11 cellular contexts compared by ENCODE assay signal in genomic region chr5:152527358-152528048, GRCh38.
DNase-seq lines count a peak whose midpoint lies in the region; ATAC-seq and TF ChIP-seq lines count a peak whose summit lies in the region.
"Had no signal": no experiment of that assay in that cellular context is flagged by ENCODE, and none has a peak within 500 bp of the region (broad histone marks: within the 10 kb centered on the region; RNA-seq: fewer than 3 reads in every experiment).

No MANE protein-coding gene starts in this region.

- CTCF ChIA-PET in activated naive CD4-positive, alpha-beta T cell treated with anti-CD3 and anti-CD28 coated beads for 36 hours (lab: Charles Lee) = interaction anchor here (1.2 kb wide), 1 partner anchor 1437 kb away, joined by 3 read pairs; no protein-coding TSS in a partner anchor

- H3F3A ChIP-seq in smooth muscle cell (ENCODE audit: low read depth) = no peaks in the 10 kb centered on the region

- H4K20me1 ChIP-seq in KMS-11 (ENCODE audit: insufficient read depth) = no peaks in the 10 kb centered on the region
- no peaks in the 10 kb centered on the region for H4K20me1 ChIP-seq in smooth muscle cell (ENCODE audit: low read depth)

- H3K4me1 ChIP-seq in KMS-11 (ENCODE audit: low read depth, poor library complexity, severe bottlenecking) = peaks cover 18% of the 10 kb centered on the region
- H3K4me1 ChIP-seq in smooth muscle cell (ENCODE audit: low read depth) = no peaks in the 10 kb centered on the region

- no peaks in the 10 kb centered on the region for H3K9me3 Mint-ChIP-seq in activated naive CD4-positive, alpha-beta T cell treated with anti-CD3 and anti-CD28 coated beads, Interleukin-2, amount 50 U/mL, for 24 hours
- H3K9me3 Mint-ChIP-seq in activated naive CD4-positive, alpha-beta T cell treated with anti-CD3 and anti-CD28 coated beads for 36 hours = no peaks in the 10 kb centered on the region

- H3K79me2 ChIP-seq in KMS-11 (ENCODE audit: insufficient read depth, low read depth) (no peaks in the 10 kb centered on the region), smooth muscle cell (ENCODE audit: low read depth) (no peaks in the 10 kb centered on the region)

- no peak overlapping the region for H3K4me3 ChIP-seq in KMS-11 (IDR thresholded peaks at IDR 0.05; ENCODE audit: insufficient read depth, low read depth, low read length)
- H3K4me3 ChIP-seq in smooth muscle cell = no peak overlapping the region

- H3K27ac Mint-ChIP-seq in activated naive CD4-positive, alpha-beta T cell treated with anti-CD3 and anti-CD28 coated beads, Interleukin-2, amount 50 U/mL, for 24 hours = peak overlapping the region; percentile 15
- H3K27ac Mint-ChIP-seq in activated naive CD4-positive, alpha-beta T cell treated with anti-CD3 and anti-CD28 coated beads for 36 hours = no peak overlapping the region

- H3K4me2 ChIP-seq in KMS-11 (peak overlapping the region; percentile 56), smooth muscle cell (no peak overlapping the region)

- no peaks in the 10 kb centered on the region for H3K36me3 ChIP-seq in KMS-11 (ENCODE audit: insufficient read depth)
- no peaks in the 10 kb centered on the region for H3K36me3 ChIP-seq in smooth muscle cell (ENCODE audit: low read depth)

- TF ChIP-seq CTCF in KMS-11 (conservative IDR thresholded peaks at IDR 0.05; ENCODE audit: low read depth, low read length) = no peak
- no peak for TF ChIP-seq CTCF in smooth muscle cell (IDR thresholded peaks at IDR 0.05; ENCODE audit: borderline replicate concordance, insufficient read depth, poor library complexity, severe bottlenecking)

- 80% methylated on average over 3 of the region's 3 CpGs for WGBS in smooth muscle cell (ENCODE audit: low lambda C conversion rate)

- no peaks in the 10 kb centered on the region for H3K9me3 ChIP-seq in smooth muscle cell (replicated peaks; ENCODE audit: low read depth)

- no peak overlapping the region for H2AFZ ChIP-seq in KMS-11 (ENCODE audit: low read depth)
- H2AFZ ChIP-seq in smooth muscle cell (ENCODE audit: low read depth) = peak overlapping the region; percentile 52

- peak; percentile 71 for ATAC-seq in HG02610 (IDR thresholded peaks at IDR 0.05; ENCODE audit: unreplicated experiment)
- ATAC-seq: left ventricle myocardium superior had no signal

- peak overlapping the region; percentile 2 for H3K4me3 Mint-ChIP-seq in activated naive CD4-positive, alpha-beta T cell treated with anti-CD3 and anti-CD28 coated beads, Interleukin-2, amount 50 U/mL, for 24 hours
- no peak overlapping the region for H3K4me3 Mint-ChIP-seq in activated naive CD4-positive, alpha-beta T cell treated with anti-CD3 and anti-CD28 coated beads for 36 hours

- peaks cover 25% of the 10 kb centered on the region for H3K4me1 Mint-ChIP-seq in activated naive CD4-positive, alpha-beta T cell treated with anti-CD3 and anti-CD28 coated beads, Interleukin-2, amount 50 U/mL, for 24 hours
- peaks cover 12% of the 10 kb centered on the region for H3K4me1 Mint-ChIP-seq in activated naive CD4-positive, alpha-beta T cell treated with anti-CD3 and anti-CD28 coated beads for 36 hours (ENCODE audit: low read depth)

- H3K9ac ChIP-seq in KMS-11 (no peak overlapping the region), smooth muscle cell (ENCODE audit: low read depth) (no peak overlapping the region)

- H3K27me3 Mint-ChIP-seq in activated naive CD4-positive, alpha-beta T cell treated with anti-CD3 and anti-CD28 coated beads, Interleukin-2, amount 50 U/mL, for 24 hours = no peaks in the 10 kb centered on the region
- H3K27me3 Mint-ChIP-seq in activated naive CD4-positive, alpha-beta T cell treated with anti-CD3 and anti-CD28 coated beads for 36 hours (ENCODE audit: low read depth) = peaks cover 3% of the 10 kb centered on the region

- no peaks in the 10 kb centered on the region for H3K36me3 Mint-ChIP-seq in activated naive CD4-positive, alpha-beta T cell treated with anti-CD3 and anti-CD28 coated beads, Interleukin-2, amount 50 U/mL, for 24 hours
- H3K36me3 Mint-ChIP-seq in activated naive CD4-positive, alpha-beta T cell treated with anti-CD3 and anti-CD28 coated beads for 36 hours (ENCODE audit: low read depth) = no peaks in the 10 kb centered on the region

- H3K27ac ChIP-seq in KMS-11 (peak overlapping the region; percentile 49; the same call in 1 of the 2 replicates), smooth muscle cell (ENCODE audit: low read depth) (no peak overlapping the region)
- H3K27ac ChIP-seq: epithelial cell of prostate had no signal

- H3K27me3 ChIP-seq in KMS-11 (ENCODE audit: insufficient read depth, low read depth) (no peaks in the 10 kb centered on the region), smooth muscle cell (ENCODE audit: low read depth) (no peaks in the 10 kb centered on the region)

- no peak for DNase-seq in activated naive CD4-positive, alpha-beta T cell treated with anti-CD3 and anti-CD28 coated beads for 36 hours
- DNase-seq in smooth muscle cell (lab: John Stamatoyannopoulos, UW; ENCODE audit: unreplicated experiment) (no peak), HT-29 (ENCODE audit: low spot score) (no peak), NCI-H2107 (lab: John Stamatoyannopoulos, UW) (no peak)
- DNase-seq in stimulated activated CD4-positive, alpha-beta T cell treated with anti-CD3 and anti-CD28 coated beads, Interleukin-2, amount 100 ng/mL, for 24 hours = no peak
- DNase-seq: activated T-cell treated with anti-CD3 and anti-CD28 coated beads, Interleukin-2, amount 50 U/mL, for 48 hours; left ventricle myocardium superior had no signal

- intact Hi-C loops in activated naive CD4-positive, alpha-beta T cell treated with anti-CD3 and anti-CD28 coated beads for 36 hours (cut with micrococcal nuclease) = loop anchor here (10.0 kb wide), 1 partner anchor 827 kb away; no protein-coding TSS in a partner anchor
